In genomic region chr15:20226531-20226930, GRCh38 we compare ENCODE assay signal across 4 cellular contexts.
DNase-seq lines count a peak whose midpoint lies in the region; ATAC-seq and TF ChIP-seq lines count a peak whose summit lies in the region.
"Not testable (repeated sequence)": the region's sequence is repeated elsewhere in the genome, so short reads cannot be mapped to it uniquely, and the experiment has no call there.

No MANE protein-coding gene starts in this region.

- intact Hi-C loops in Right ventricle myocardium inferior (cut with DNase I); Right ventricle myocardium superior (cut with DNase I); left ventricle myocardium superior (cut with micrococcal nuclease): not testable (repeated sequence)

- not testable (repeated sequence) for DNase-seq in Right ventricle myocardium inferior (ENCODE audit: missing footprints); Right ventricle myocardium superior; left ventricle myocardium superior
- DNase-seq in type B pancreatic cell (ENCODE audit: extremely low spot score, unreplicated experiment) = peak; percentile 24

- ATAC-seq in Right ventricle myocardium inferior = peak; percentile 83
- ATAC-seq in Right ventricle myocardium superior (ENCODE audit: poor library complexity) = peak; percentile 83
- ATAC-seq in left ventricle myocardium superior = peak; percentile 83

- H3K27me3 Mint-ChIP-seq in type B pancreatic cell = not testable (repeated sequence)

- H3K9me3 Mint-ChIP-seq in type B pancreatic cell = not testable (repeated sequence)

- not testable (repeated sequence) for H3K4me1 Mint-ChIP-seq in type B pancreatic cell (ENCODE audit: unreplicated experiment)

- not testable (repeated sequence) for H3K27ac Mint-ChIP-seq in type B pancreatic cell

- not testable (repeated sequence) for TF ChIP-seq CTCF in type B pancreatic cell (conservative IDR thresholded peaks at IDR 0.05)

- H3K4me3 Mint-ChIP-seq in type B pancreatic cell = not testable (repeated sequence)

- not testable (repeated sequence) for H3K36me3 Mint-ChIP-seq in type B pancreatic cell
